24 cellular contexts compared by ENCODE assay signal in genomic region chr3:140187028-140187427, GRCh38.
DNase-seq lines count a peak whose midpoint lies in the region; ATAC-seq and TF ChIP-seq lines count a peak whose summit lies in the region.
"Had no signal": no experiment of that assay in that cellular context is flagged by ENCODE, and none has a peak within 500 bp of the region (broad histone marks: within the 10 kb centered on the region; RNA-seq: fewer than 3 reads in every experiment).

No MANE protein-coding gene starts in this region.

- ATAC-seq in upper lobe of right lung, result peak; percentile 35
- no peak for ATAC-seq in mucosa of descending colon
- ATAC-seq: activated CD4-positive, CD25-positive, alpha-beta regulatory T cell treated with anti-CD3 and anti-CD28 coated beads, Interleukin-2, amount 50 U/mL, for 24 hours; activated CD8-positive, alpha-beta T cell treated with anti-CD3 and anti-CD28 coated beads for 36 hours; esophagus mucosa; T-cell had no signal

- TF ChIP-seq CTCF in esophagus muscularis mucosa (IDR thresholded peaks at IDR 0.05) (no peak), nephron (IDR thresholded peaks at IDR 0.05; ENCODE audit: unreplicated experiment in 3 of 3) (no peak), upper lobe of right lung (IDR thresholded peaks at IDR 0.05) (no peak), mucosa of descending colon (IDR thresholded peaks at IDR 0.05) (no peak)

- no peak for TF ChIP-seq EP300 in esophagus muscularis mucosa (IDR thresholded peaks at IDR 0.05)

- DNase-seq in SHP77 (lab: John Stamatoyannopoulos, UW) (peak; percentile 29 to 43), SHP77 treated with DMSO at 0.1 percent for 48 hours (lab: John Stamatoyannopoulos, UW) (no peak), esophagus muscularis mucosa (ENCODE audit: extremely low spot score) (peak; percentile 77), upper lobe of right lung (no peak), mucosa of descending colon (no peak)
- DNase-seq in activated T-cell treated with anti-CD3 and anti-CD28 coated beads, Interleukin-2, amount 50 U/mL, for 24 hours, result no peak
- DNase-seq in activated CD4-positive, alpha-beta T cell treated with anti-CD3 and anti-CD28 coated beads, Interleukin-2, amount 50 U/mL, for 1 hour, result no peak
- DNase-seq: activated CD8-positive, alpha-beta T cell treated with anti-CD3 and anti-CD28 coated beads for 36 hours; activated effector memory CD4-positive, alpha-beta T cell treated with Interleukin-2 at 50 U/mL for 16 hours; effector memory CD4-positive, alpha-beta T cell; islet precursor cell; NCI-H2227 treated with DMSO at 0.1 percent for 48 hours; PC-9; T-cell had no signal

- H3K36me3 ChIP-seq in esophagus muscularis mucosa (no peaks in the 10 kb centered on the region), upper lobe of right lung (no peaks in the 10 kb centered on the region), mucosa of descending colon (ENCODE audit: low read depth) (no peaks in the 10 kb centered on the region)
- H3K36me3 ChIP-seq: BLaER1, prostate gland, SJCRH30 had no signal

- no peaks in the 10 kb centered on the region for H3K9me3 ChIP-seq in esophagus muscularis mucosa
- H3K9me3 ChIP-seq in upper lobe of right lung, result no peaks in the 10 kb centered on the region
- no peaks in the 10 kb centered on the region for H3K9me3 ChIP-seq in mucosa of descending colon
- H3K9me3 ChIP-seq: BLaER1, body of pancreas, prostate gland, SJCRH30 had no signal

- no peaks in the 10 kb centered on the region for H3K36me3 Mint-ChIP-seq in nephron (ENCODE audit: low read depth)
- no peaks in the 10 kb centered on the region for H3K36me3 Mint-ChIP-seq in activated T-cell treated with anti-CD3 and anti-CD28 coated beads, Interleukin-2, amount 50 U/mL, for 24 hours (ENCODE audit: low read depth)
- H3K36me3 Mint-ChIP-seq: T-cell had no signal

- no peak overlapping the region for H3K4me3 ChIP-seq in esophagus muscularis mucosa
- no peak overlapping the region for H3K4me3 ChIP-seq in upper lobe of right lung
- H3K4me3 ChIP-seq in mucosa of descending colon, result no peak overlapping the region
- H3K4me3 ChIP-seq: BLaER1, body of pancreas, lung, PC-9, prostate gland, SJCRH30, skin epidermis had no signal

- no peaks in the 10 kb centered on the region for H3K9me3 Mint-ChIP-seq in nephron
- no peaks in the 10 kb centered on the region for H3K9me3 Mint-ChIP-seq in activated T-cell treated with anti-CD3 and anti-CD28 coated beads, Interleukin-2, amount 50 U/mL, for 24 hours
- H3K9me3 Mint-ChIP-seq: activated CD8-positive, alpha-beta T cell treated with anti-CD3 and anti-CD28 coated beads for 36 hours had no signal

- H3K27ac ChIP-seq in esophagus muscularis mucosa (replicated peaks in 1 of 4) (peak overlapping the region in 3 of 4 donors; percentile 19 to 51 (median 28)), upper lobe of right lung (no peak overlapping the region)
- H3K27ac ChIP-seq: BLaER1, KMS-11, PC-9, prostate gland, SJCRH30, skin epidermis had no signal

- no peaks in the 10 kb centered on the region for H3K27me3 ChIP-seq in esophagus muscularis mucosa
- H3K27me3 ChIP-seq in upper lobe of right lung, result no peaks in the 10 kb centered on the region
- H3K27me3 ChIP-seq: BLaER1, body of pancreas, SJCRH30 had no signal

- H3K27me3 Mint-ChIP-seq in nephron (ENCODE audit: low read depth), result peaks cover 17% of the 10 kb centered on the region
- H3K27me3 Mint-ChIP-seq in activated T-cell treated with anti-CD3 and anti-CD28 coated beads, Interleukin-2, amount 50 U/mL, for 24 hours, result peaks cover 4% of the 10 kb centered on the region

- peak overlapping the region in 2 of 3 experiments; percentile 1 to 9 for H3K27ac Mint-ChIP-seq in nephron
- H3K27ac Mint-ChIP-seq in activated T-cell treated with anti-CD3 and anti-CD28 coated beads, Interleukin-2, amount 50 U/mL, for 24 hours, result no peak overlapping the region
- H3K27ac Mint-ChIP-seq: activated CD8-positive, alpha-beta T cell treated with anti-CD3 and anti-CD28 coated beads for 36 hours; T-cell had no signal

- 92% methylated on average over 1 of the region's 1 CpG for WGBS in esophagus muscularis mucosa

- H3K4me3 Mint-ChIP-seq in nephron, result no peak overlapping the region
- H3K4me3 Mint-ChIP-seq in activated T-cell treated with anti-CD3 and anti-CD28 coated beads, Interleukin-2, amount 50 U/mL, for 24 hours, result no peak overlapping the region
- H3K4me3 Mint-ChIP-seq: activated CD8-positive, alpha-beta T cell treated with anti-CD3 and anti-CD28 coated beads for 36 hours; T-cell had no signal

- peaks cover 46% of the 10 kb centered on the region for H3K4me1 Mint-ChIP-seq in nephron
- H3K4me1 Mint-ChIP-seq in activated T-cell treated with anti-CD3 and anti-CD28 coated beads, Interleukin-2, amount 50 U/mL, for 24 hours (ENCODE audit: low read depth), result no peaks in the 10 kb centered on the region
- H3K4me1 Mint-ChIP-seq: T-cell had no signal

- TF ChIP-seq POLR2A in esophagus muscularis mucosa (IDR thresholded peaks at IDR 0.05; ENCODE audit: low read depth), result no peak

- intact Hi-C loops in esophagus muscularis mucosa (cut with DNase I), result no loop called here
- intact Hi-C loops in upper lobe of right lung (cut with DNase I), result no loop called here
- intact Hi-C loops in mucosa of descending colon (cut with DNase I, micrococcal nuclease), result no loop called here

- H3K4me1 ChIP-seq in esophagus muscularis mucosa (peaks cover 21 to 37% (median 24%) of the 10 kb centered on the region in 4 donors), upper lobe of right lung (peaks cover 11% of the 10 kb centered on the region), mucosa of descending colon (ENCODE audit: low read depth) (no peaks in the 10 kb centered on the region)
- H3K4me1 ChIP-seq: BLaER1 had no signal

Comparison
In these comparisons a context has a peak if more than half of its experiments do, and no peak if none do; other contexts are left out.
1. DNase-seq: peak in SHP77 (2 of 2) and esophagus muscularis mucosa (single experiment); none in SHP77 treated with DMSO at 0.1 percent for 48 hours (single experiment), upper lobe of right lung (single experiment), mucosa of descending colon (0 of 3), activated T-cell treated with anti-CD3 and anti-CD28 coated beads, Interleukin-2, amount 50 U/mL, for 24 hours (single experiment) and activated CD4-positive, alpha-beta T cell treated with anti-CD3 and anti-CD28 coated beads, Interleukin-2, amount 50 U/mL, for 1 hour (single experiment).